10 cellular contexts compared by ENCODE assay signal in genomic region chr11:62324738-62325556, GRCh38. TPM values are rescaled to one million over a fixed set of nuclear protein-coding genes. Genes with fewer than 3 reads are reported as not detected.
DNase-seq lines count a peak whose midpoint lies in the region; ATAC-seq, FAIRE-seq and TF ChIP-seq lines count a peak whose summit lies in the region.
"Had no signal": no experiment of that assay in that cellular context is flagged by ENCODE, and none has a peak within 500 bp of the region (broad histone marks: within the 10 kb centered on the region; RNA-seq: fewer than 3 reads in every experiment).

No MANE protein-coding gene starts in this region.

- H3K4me3 Mint-ChIP-seq in MCF 10A (ENCODE audit: unreplicated experiment), result no peak overlapping the region

- H3K4me3 ChIP-seq in KMS-11 (IDR thresholded peaks at IDR 0.05; ENCODE audit: insufficient read depth, low read depth, low read length), result no peak overlapping the region
- H3K4me3 ChIP-seq in HepG2 (replicated peaks in 1 of 3; ENCODE audit: insufficient read depth in 1 of 3, low read depth in 2 of 3, low read length in 3 of 3), result no peak overlapping the region
- H3K4me3 ChIP-seq: skin epidermis had no signal

- peaks cover 32% of the 10 kb centered on the region for H3K27me3 Mint-ChIP-seq in MCF 10A (ENCODE audit: insufficient read depth, unreplicated experiment)

- no peaks in the 10 kb centered on the region for H3K9me3 ChIP-seq in HepG2 (ENCODE audit: low read length)

- H3K79me2 ChIP-seq in KMS-11 (ENCODE audit: insufficient read depth, low read depth), result no peaks in the 10 kb centered on the region
- no peaks in the 10 kb centered on the region for H3K79me2 ChIP-seq in HepG2 (ENCODE audit: insufficient read depth, low read length)

- H3K4me2 ChIP-seq in KMS-11 (no peak overlapping the region), HepG2 (ENCODE audit: low read depth, low read length) (no peak overlapping the region)

- H3K4me1 Mint-ChIP-seq in MCF 10A (ENCODE audit: insufficient read depth, unreplicated experiment), result no peaks in the 10 kb centered on the region

- H3K9ac ChIP-seq in KMS-11, result no peak overlapping the region
- no peak overlapping the region for H3K9ac ChIP-seq in HepG2 (ENCODE audit: insufficient read depth, low read depth, low read length)

- POLR2A ChIA-PET in MCF 10A (lab: Yijun Ruan, JAX) (interaction anchor here (0.6 kb wide), 1 partner anchor 1226 kb away, joined by 4 read pairs; no protein-coding TSS in a partner anchor), HepG2 (lab: Yijun Ruan, JAX) (no interaction called here)

- TF ChIP-seq POLR2A in HepG2 (IDR thresholded peaks at IDR 0.05; ENCODE audit: insufficient read depth in 1 of 2, low read depth in 2 of 2, low read length in 2 of 2), result no peak

- H3K27me3 ChIP-seq in KMS-11 (ENCODE audit: insufficient read depth, low read depth) (no peaks in the 10 kb centered on the region), HepG2 (ENCODE audit: control insufficient read depth in 1 of 2, insufficient read depth in 2 of 2, low read length in 2 of 2) (peaks cover 0 to 22% of the 10 kb centered on the region in 2 experiments; a peak in 1 of 5 replicates)

- no peaks in the 10 kb centered on the region for H3K36me3 Mint-ChIP-seq in MCF 10A (ENCODE audit: insufficient read depth, unreplicated experiment)

- no peak overlapping the region for H3K27ac Mint-ChIP-seq in MCF 10A (ENCODE audit: low read depth, unreplicated experiment)

- H3K27ac ChIP-seq in KMS-11 (no peak overlapping the region), HepG2 (ENCODE audit: extremely low read length, insufficient read depth, low read length) (no peak overlapping the region)
- H3K27ac ChIP-seq: skin epidermis had no signal

- H3K36me3 ChIP-seq in KMS-11 (ENCODE audit: insufficient read depth) (no peaks in the 10 kb centered on the region), HepG2 (replicated peaks in 1 of 2; ENCODE audit: control insufficient read depth in 1 of 2, insufficient read depth in 2 of 2, low read length in 2 of 2) (no peaks in the 10 kb centered on the region)

- TF ChIP-seq RAD21 in HepG2 (CRISPR knock-in tag; IDR thresholded peaks at IDR 0.05), result peak; percentile 97

- CTCF ChIA-PET in MCF 10A (lab: Yijun Ruan, JAX) (no interaction called here), HepG2 (lab: Yijun Ruan, JAX; ENCODE audit: low intra/inter-chr PET ratio, low total read pairs) (interaction anchor here (0.7 to 2.2 kb wide), 6 partner anchors 80 to 155 kb away, joined by 3 to 19 read pairs (median 7); no protein-coding TSS in a partner anchor)

- no peak overlapping the region for H2AFZ ChIP-seq in KMS-11 (ENCODE audit: low read depth)
- H2AFZ ChIP-seq in HepG2 (ENCODE audit: low read length), result no peak overlapping the region

- ATAC-seq in HepG2 (peak; percentile 99), GM18520 (IDR thresholded peaks at IDR 0.05; ENCODE audit: unreplicated experiment) (no peak)

- BruUV-seq in MCF 10A (replicated peaks; lab: Mats Ljungman, UMichigan), result no TSS peak
- BruUV-seq in HepG2 (replicated peaks; lab: Mats Ljungman, UMichigan), result no TSS peak

- peak; percentile 53 for FAIRE-seq in HepG2 (lab: Jason Lieb, UNC)

- TF ChIP-seq CTCF in KMS-11 (conservative IDR thresholded peaks at IDR 0.05; ENCODE audit: low read depth, low read length), result peak; percentile 45
- no peak for TF ChIP-seq CTCF in MCF 10A (IDR thresholded peaks at IDR 0.05; ENCODE audit: unreplicated experiment)
- peak; percentile 95 for TF ChIP-seq CTCF in HepG2 (CRISPR knock-in tag; IDR thresholded peaks at IDR 0.05)

- H4K20me1 ChIP-seq in KMS-11 (ENCODE audit: insufficient read depth) (no peaks in the 10 kb centered on the region), HepG2 (ENCODE audit: insufficient read depth, low read length) (no peaks in the 10 kb centered on the region)

- H3K9me3 Mint-ChIP-seq in MCF 10A (ENCODE audit: unreplicated experiment), result no peaks in the 10 kb centered on the region

- intact Hi-C loops in MCF 10A (cut with micrococcal nuclease) (no loop called here), HepG2 (cut with micrococcal nuclease; ENCODE audit: unreplicated experiment) (loop anchor here (1.0 kb wide), 2 partner anchors 108 to 154 kb away; no protein-coding TSS in a partner anchor)

- TF ChIP-seq EP300 in HepG2 (IDR thresholded peaks at IDR 0.05; ENCODE audit: low read depth in 2 of 2, low read length in 2 of 2) (no peak), HepG2 (CRISPR knock-in tag; IDR thresholded peaks at IDR 0.05; ENCODE audit: borderline replicate concordance) (no peak)

- WGBS in HepG2 (ENCODE audit: low lambda C conversion rate), result 32% methylated on average over 11 of the region's 17 CpGs

- in situ Hi-C loops in HepG2 (cut with HindIII; ENCODE audit: extremely low pct_ligation_motif_present, low pct_unique_long_range_greater_than_20kb), result no loop called here

- H3K4me1 ChIP-seq in KMS-11 (ENCODE audit: low read depth, poor library complexity, severe bottlenecking), result no peaks in the 10 kb centered on the region
- peaks cover 32% of the 10 kb centered on the region for H3K4me1 ChIP-seq in HepG2 (ENCODE audit: insufficient read depth, low read length)

- DNase-seq in Daoy (ENCODE audit: low read depth), result peak; percentile 81
- peak; percentile 31 for DNase-seq in T-helper 9 cell
- peak; percentile 24 for DNase-seq in MCF 10A (ENCODE audit: unreplicated experiment)
- DNase-seq in HepG2 (ENCODE audit: low spot score), result peak; percentile 70
- DNase-seq in stimulated activated naive CD4-positive, alpha-beta T cell (lab: John Stamatoyannopoulos, UW), result peak in 5 of 6 experiments; percentile 10 to 53 (median 37)
- no peak for DNase-seq in LoVo (ENCODE audit: low spot score)

RNA-seq across cellular contexts. Expression of gene ASRGL1, which starts 12.3 kb away (rescaled TPM):
- total RNA-seq in Daoy (2014; rRNA removed; shearing (Covaris generic)), result 37.0 and 68.0 TPM in 2 replicates
- 0.65 TPM in 1 of 2 replicates, not detected in the other for total RNA-seq in MCF 10A (2022)
- 50.8 and 56.4 TPM in 2 replicates for total RNA-seq in HepG2 (2016; rRNA removed; fragmentation: Illumina TruSeq; extraction: Trizol)
- total RNA-seq in HepG2 (2016; cell fraction: cytosol; rRNA removed; fragmentation: Illumina TruSeq; extraction: Trizol; ENCODE audit: low read depth), result 13.7 and 14.0 TPM in 2 replicates
- total RNA-seq in HepG2 (2016; cell fraction: insoluble cytoplasmic fraction; rRNA removed; fragmentation: Illumina TruSeq; extraction: Trizol), result 56.0 and 59.8 TPM in 2 replicates
- 23.9 and 33.1 TPM in 2 replicates for total RNA-seq in HepG2 (2016; cell fraction: membrane; rRNA removed; fragmentation: Illumina TruSeq; extraction: Trizol)
- 25.4 and 37.0 TPM in 2 replicates for total RNA-seq in HepG2 (2016; cell fraction: nucleus; rRNA removed; fragmentation: Illumina TruSeq; extraction: Trizol)
- 83.4 and 97.5 TPM in 2 replicates for polyA plus RNA-seq in HepG2 (2011; rRNA removed)
- 82.2 and 92.0 TPM in 2 replicates for polyA plus RNA-seq in HepG2 (2011; cell fraction: cytosol; rRNA removed)
- polyA plus RNA-seq in HepG2 (2011; cell fraction: nucleus; rRNA removed), result 142 and 144 TPM in 2 replicates
- polyA plus RNA-seq in HepG2 (2012), result 38.9 and 45.7 TPM in 2 replicates
- polyA plus RNA-seq in HepG2 (2016; cell fraction: cytosol; fragmentation: Illumina TruSeq; extraction: Trizol; ENCODE audit: low read depth), result 14.0 and 18.9 TPM in 2 replicates
- 58.0 and 67.0 TPM in 2 replicates for polyA plus RNA-seq in HepG2 (2016; cell fraction: insoluble cytoplasmic fraction; fragmentation: Illumina TruSeq; extraction: Trizol; ENCODE audit: low read depth)
- polyA plus RNA-seq in HepG2 (2016; cell fraction: membrane; fragmentation: Illumina TruSeq; extraction: Trizol; ENCODE audit: low read depth), result 23.3 and 27.0 TPM in 2 replicates
- 55.7 and 55.8 TPM in 2 replicates for polyA plus RNA-seq in HepG2 (2016; cell fraction: nucleus; fragmentation: Illumina TruSeq; extraction: Trizol; ENCODE audit: insufficient read depth, low read depth)
- 7.8 and 40.4 TPM in 2 replicates for polyA minus RNA-seq in HepG2 (2011; rRNA and poly(A)+ RNA removed; ENCODE audit: low replicate concordance)
- polyA minus RNA-seq in HepG2 (2011; cell fraction: cytosol; rRNA and poly(A)+ RNA removed), result 20.0 and 21.3 TPM in 2 replicates
- polyA minus RNA-seq in HepG2 (2011; cell fraction: nucleus; rRNA and poly(A)+ RNA removed), result 57.7 and 61.4 TPM in 2 replicates

RNA-seq across cellular contexts. Expression of gene SCGB1D4, which starts 26.1 kb away (rescaled TPM):
- total RNA-seq in Daoy (2014; rRNA removed; shearing (Covaris generic)), result not detected in 2 replicates
- total RNA-seq in MCF 10A (2022) (not detected in 2 replicates), HepG2 (2016; rRNA removed; fragmentation: Illumina TruSeq; extraction: Trizol) (not detected in 2 replicates)
- not detected in 2 replicates for total RNA-seq in HepG2 (2016; cell fraction: cytosol; rRNA removed; fragmentation: Illumina TruSeq; extraction: Trizol; ENCODE audit: low read depth)
- not detected in 2 replicates for total RNA-seq in HepG2 (2016; cell fraction: insoluble cytoplasmic fraction; rRNA removed; fragmentation: Illumina TruSeq; extraction: Trizol)
- total RNA-seq in HepG2 (2016; cell fraction: membrane; rRNA removed; fragmentation: Illumina TruSeq; extraction: Trizol), result not detected in 2 replicates
- total RNA-seq in HepG2 (2016; cell fraction: nucleus; rRNA removed; fragmentation: Illumina TruSeq; extraction: Trizol), result not detected in 2 replicates
- polyA plus RNA-seq in HepG2 (2011; rRNA removed), result not detected in 2 replicates
- polyA plus RNA-seq in HepG2 (2011; cell fraction: cytosol; rRNA removed), result not detected in 2 replicates
- not detected in 2 replicates for polyA plus RNA-seq in HepG2 (2011; cell fraction: nucleus; rRNA removed)
- polyA plus RNA-seq in HepG2 (2012), result not detected in 2 replicates
- not detected in 2 replicates for polyA plus RNA-seq in HepG2 (2016; cell fraction: cytosol; fragmentation: Illumina TruSeq; extraction: Trizol; ENCODE audit: low read depth)
- not detected in 2 replicates for polyA plus RNA-seq in HepG2 (2016; cell fraction: insoluble cytoplasmic fraction; fragmentation: Illumina TruSeq; extraction: Trizol; ENCODE audit: low read depth)
- polyA plus RNA-seq in HepG2 (2016; cell fraction: membrane; fragmentation: Illumina TruSeq; extraction: Trizol; ENCODE audit: low read depth), result not detected in 2 replicates
- polyA plus RNA-seq in HepG2 (2016; cell fraction: nucleus; fragmentation: Illumina TruSeq; extraction: Trizol; ENCODE audit: insufficient read depth, low read depth), result not detected in 2 replicates
- not detected in 2 replicates for polyA minus RNA-seq in HepG2 (2011; rRNA and poly(A)+ RNA removed; ENCODE audit: low replicate concordance)
- not detected in 2 replicates for polyA minus RNA-seq in HepG2 (2011; cell fraction: cytosol; rRNA and poly(A)+ RNA removed)
- not detected in 2 replicates for polyA minus RNA-seq in HepG2 (2011; cell fraction: nucleus; rRNA and poly(A)+ RNA removed)
- total RNA-seq: T-helper 1 cell treated with Interleukin-12 subunit alpha and Interleukin-12 subunit beta and Interleukin-4 antibody, amounts not matched to agents 30 ng/mL and 1 ng/mL, for 36 hours had no signal

RNA-seq across cellular contexts. Expression of gene SCGB2A2, which starts 55.0 kb away (rescaled TPM):
- total RNA-seq in Daoy (2014; rRNA removed; shearing (Covaris generic)), result not detected in 2 replicates
- not detected in 2 replicates for total RNA-seq in MCF 10A (2022)
- total RNA-seq in HepG2 (2016; rRNA removed; fragmentation: Illumina TruSeq; extraction: Trizol), result not detected in 2 replicates
- not detected in 2 replicates for total RNA-seq in HepG2 (2016; cell fraction: cytosol; rRNA removed; fragmentation: Illumina TruSeq; extraction: Trizol; ENCODE audit: low read depth)
- not detected in 2 replicates for total RNA-seq in HepG2 (2016; cell fraction: insoluble cytoplasmic fraction; rRNA removed; fragmentation: Illumina TruSeq; extraction: Trizol)
- not detected in 2 replicates for total RNA-seq in HepG2 (2016; cell fraction: membrane; rRNA removed; fragmentation: Illumina TruSeq; extraction: Trizol)
- total RNA-seq in HepG2 (2016; cell fraction: nucleus; rRNA removed; fragmentation: Illumina TruSeq; extraction: Trizol), result not detected in 2 replicates
- polyA plus RNA-seq in HepG2 (2011; rRNA removed), result 0.12 and 0.40 TPM in 2 replicates
- polyA plus RNA-seq in HepG2 (2011; cell fraction: cytosol; rRNA removed), result not detected in 2 replicates
- not detected in 2 replicates for polyA plus RNA-seq in HepG2 (2011; cell fraction: nucleus; rRNA removed)
- polyA plus RNA-seq in HepG2 (2012), result not detected in 2 replicates
- polyA plus RNA-seq in HepG2 (2016; cell fraction: cytosol; fragmentation: Illumina TruSeq; extraction: Trizol; ENCODE audit: low read depth), result not detected in 2 replicates
- not detected in 2 replicates for polyA plus RNA-seq in HepG2 (2016; cell fraction: insoluble cytoplasmic fraction; fragmentation: Illumina TruSeq; extraction: Trizol; ENCODE audit: low read depth)
- polyA plus RNA-seq in HepG2 (2016; cell fraction: membrane; fragmentation: Illumina TruSeq; extraction: Trizol; ENCODE audit: low read depth), result not detected in 2 replicates
- polyA plus RNA-seq in HepG2 (2016; cell fraction: nucleus; fragmentation: Illumina TruSeq; extraction: Trizol; ENCODE audit: insufficient read depth, low read depth), result not detected in 2 replicates
- polyA minus RNA-seq in HepG2 (2011; rRNA and poly(A)+ RNA removed; ENCODE audit: low replicate concordance), result not detected in 2 replicates
- polyA minus RNA-seq in HepG2 (2011; cell fraction: cytosol; rRNA and poly(A)+ RNA removed), result not detected in 2 replicates
- polyA minus RNA-seq in HepG2 (2011; cell fraction: nucleus; rRNA and poly(A)+ RNA removed), result not detected in 2 replicates
- total RNA-seq: T-helper 1 cell treated with Interleukin-12 subunit alpha and Interleukin-12 subunit beta and Interleukin-4 antibody, amounts not matched to agents 30 ng/mL and 1 ng/mL, for 36 hours had no signal
